ENCODE assay signal across 1 cellular context in the genomic region with DNA sequence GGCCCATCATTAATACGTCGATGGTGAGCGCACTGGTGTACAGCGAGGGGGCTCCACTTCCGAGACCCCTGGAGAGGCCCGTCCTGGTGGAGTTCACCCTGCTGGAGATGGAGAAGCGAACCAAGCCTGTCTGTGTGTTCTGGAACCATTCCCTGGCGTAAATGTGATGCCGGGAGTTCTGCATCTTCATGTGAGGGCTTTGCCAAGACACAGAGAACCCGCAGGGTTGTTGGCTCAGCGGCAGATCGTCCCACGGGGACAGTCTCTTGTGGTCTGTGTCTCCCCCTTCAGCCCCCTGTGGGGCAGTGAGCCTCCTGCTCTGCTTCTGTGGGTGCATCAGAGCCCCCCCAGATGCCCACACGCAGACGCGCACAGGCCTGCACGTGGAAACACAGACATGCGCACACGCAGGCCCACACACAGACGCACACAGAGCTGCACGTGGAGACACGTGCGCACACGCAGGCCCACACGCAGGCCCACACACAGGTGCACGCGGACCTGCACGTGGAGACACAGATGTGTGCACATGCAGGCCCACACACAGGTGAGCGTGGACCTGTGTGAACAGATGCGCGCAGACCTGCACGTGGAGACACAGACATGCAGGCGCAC.
TF ChIP-seq lines count a peak whose summit lies in the region.

No MANE protein-coding gene starts in this region.

TF ChIP-seq in K562, 482 proteins besides CTCF, POLR2A, EP300 and RAD21 (continued from another document):
- TF ChIP-seq JUN (IDR thresholded peaks at IDR 0.05; ENCODE audit: borderline replicate concordance, low read depth, low read length) = no peak
- TF ChIP-seq JUN (CRISPR knock-in tag; IDR thresholded peaks at IDR 0.05; ENCODE audit: borderline replicate concordance) = no peak
- TF ChIP-seq CEBPB (tag; IDR thresholded peaks at IDR 0.05) = no peak
- no peak for TF ChIP-seq KAT7 (CRISPR knock-in tag; IDR thresholded peaks at IDR 0.05; ENCODE audit: borderline replicate concordance)
- TF ChIP-seq PTTG1 (tag; IDR thresholded peaks at IDR 0.05; ENCODE audit: low read depth) = no peak
- peak; percentile 99 for TF ChIP-seq PURB (CRISPR knock-in tag; IDR thresholded peaks at IDR 0.05; ENCODE audit: low read depth)
- no peak for TF ChIP-seq NR2F6 (CRISPR knock-in tag; IDR thresholded peaks at IDR 0.05)
- no peak for TF ChIP-seq ATF7 (IDR thresholded peaks at IDR 0.05)
- TF ChIP-seq MYC (IDR thresholded peaks at IDR 0.05; ENCODE audit: low read depth, low read length) = no peak
- TF ChIP-seq MYC (CRISPR knock-in tag; IDR thresholded peaks at IDR 0.05; ENCODE audit: borderline replicate concordance, low read depth) = peak; percentile 82
- no peak for TF ChIP-seq HNRNPK (IDR thresholded peaks at IDR 0.05; ENCODE audit: low read depth, low read length, poor library complexity, severe bottlenecking)
- TF ChIP-seq ZNF217 (CRISPR knock-in tag; IDR thresholded peaks at IDR 0.05) = no peak; the same call in 1 of the 2 replicates
- no peak for TF ChIP-seq PTBP1 (IDR thresholded peaks at IDR 0.05; ENCODE audit: low read depth, low read length)
- no peak for TF ChIP-seq ZNF311 (CRISPR knock-in tag; IDR thresholded peaks at IDR 0.05)
- TF ChIP-seq ASH1L (IDR thresholded peaks at IDR 0.05; ENCODE audit: borderline replicate concordance, low read depth, partially characterized antibody) = no peak
- TF ChIP-seq MCM2 (IDR thresholded peaks at IDR 0.05; ENCODE audit: low read depth) = no peak
- no peak for TF ChIP-seq MEIS2 (IDR thresholded peaks at IDR 0.05; ENCODE audit: partially characterized antibody)
- TF ChIP-seq, protein P1, sequence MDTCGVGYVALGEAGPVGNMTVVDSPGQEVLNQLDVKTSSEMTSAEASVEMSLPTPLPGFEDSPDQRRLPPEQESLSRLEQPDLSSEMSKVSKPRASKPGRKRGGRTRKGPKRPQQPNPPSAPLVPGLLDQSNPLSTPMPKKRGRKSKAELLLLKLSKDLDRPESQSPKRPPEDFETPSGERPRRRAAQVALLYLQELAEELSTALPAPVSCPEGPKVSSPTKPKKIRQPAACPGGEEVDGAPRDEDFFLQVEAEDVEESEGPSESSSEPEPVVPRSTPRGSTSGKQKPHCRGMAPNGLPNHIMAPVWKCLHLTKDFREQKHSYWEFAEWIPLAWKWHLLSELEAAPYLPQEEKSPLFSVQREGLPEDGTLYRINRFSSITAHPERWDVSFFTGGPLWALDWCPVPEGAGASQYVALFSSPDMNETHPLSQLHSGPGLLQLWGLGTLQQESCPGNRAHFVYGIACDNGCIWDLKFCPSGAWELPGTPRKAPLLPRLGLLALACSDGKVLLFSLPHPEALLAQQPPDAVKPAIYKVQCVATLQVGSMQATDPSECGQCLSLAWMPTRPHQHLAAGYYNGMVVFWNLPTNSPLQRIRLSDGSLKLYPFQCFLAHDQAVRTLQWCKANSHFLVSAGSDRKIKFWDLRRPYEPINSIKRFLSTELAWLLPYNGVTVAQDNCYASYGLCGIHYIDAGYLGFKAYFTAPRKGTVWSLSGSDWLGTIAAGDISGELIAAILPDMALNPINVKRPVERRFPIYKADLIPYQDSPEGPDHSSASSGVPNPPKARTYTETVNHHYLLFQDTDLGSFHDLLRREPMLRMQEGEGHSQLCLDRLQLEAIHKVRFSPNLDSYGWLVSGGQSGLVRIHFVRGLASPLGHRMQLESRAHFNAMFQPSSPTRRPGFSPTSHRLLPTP (IDR thresholded peaks at IDR 0.05; ENCODE audit: borderline replicate concordance, extremely low read depth, insufficient read length) = no peak
- no peak for TF ChIP-seq ZNF780A (CRISPR knock-in tag; IDR thresholded peaks at IDR 0.05)
- TF ChIP-seq IRF1 (CRISPR knock-in tag; IDR thresholded peaks at IDR 0.05; ENCODE audit: borderline replicate concordance) = no peak
- TF ChIP-seq XRCC3 (IDR thresholded peaks at IDR 0.05) = no peak
- TF ChIP-seq OTX1 (CRISPR knock-in tag; IDR thresholded peaks at IDR 0.05) = no peak
- no peak for TF ChIP-seq NCOA4 (IDR thresholded peaks at IDR 0.05; ENCODE audit: partially characterized antibody)
- TF ChIP-seq THAP12 (CRISPR knock-in tag; IDR thresholded peaks at IDR 0.05) = peak; percentile 55; the same call in 1 of the 2 replicates
- 0 out of 2 replicates have a peak, but pooled peaks have one; percentile 11 for TF ChIP-seq CEBPG (CRISPR knock-in tag; IDR thresholded peaks at IDR 0.05)
- no peak for TF ChIP-seq CEBPG (tag; conservative IDR thresholded peaks at IDR 0.05 in 1 of 2, IDR thresholded peaks at IDR 0.05 in 1 of 2)
- TF ChIP-seq CHAMP1 (IDR thresholded peaks at IDR 0.05) = no peak
- no peak for TF ChIP-seq ZNF174 (CRISPR knock-in tag; IDR thresholded peaks at IDR 0.05)
- TF ChIP-seq HDAC3 (IDR thresholded peaks at IDR 0.05; ENCODE audit: borderline replicate concordance, partially characterized antibody) = no peak
- TF ChIP-seq, protein P2, sequence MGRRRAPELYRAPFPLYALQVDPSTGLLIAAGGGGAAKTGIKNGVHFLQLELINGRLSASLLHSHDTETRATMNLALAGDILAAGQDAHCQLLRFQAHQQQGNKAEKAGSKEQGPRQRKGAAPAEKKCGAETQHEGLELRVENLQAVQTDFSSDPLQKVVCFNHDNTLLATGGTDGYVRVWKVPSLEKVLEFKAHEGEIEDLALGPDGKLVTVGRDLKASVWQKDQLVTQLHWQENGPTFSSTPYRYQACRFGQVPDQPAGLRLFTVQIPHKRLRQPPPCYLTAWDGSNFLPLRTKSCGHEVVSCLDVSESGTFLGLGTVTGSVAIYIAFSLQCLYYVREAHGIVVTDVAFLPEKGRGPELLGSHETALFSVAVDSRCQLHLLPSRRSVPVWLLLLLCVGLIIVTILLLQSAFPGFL (CRISPR knock-in tag; IDR thresholded peaks at IDR 0.05) = no peak
- no peak for TF ChIP-seq UBTF (IDR thresholded peaks at IDR 0.05; ENCODE audit: borderline replicate concordance in 1 of 2, low read depth in 2 of 2, low read length in 2 of 2)
- TF ChIP-seq ZC3H4 (CRISPR knock-in tag; IDR thresholded peaks at IDR 0.05; ENCODE audit: borderline replicate concordance) = 0 out of 2 replicates have a peak, but pooled peaks have one; percentile 72
- TF ChIP-seq MYBL2 (IDR thresholded peaks at IDR 0.05; ENCODE audit: low read depth) = no peak
- TF ChIP-seq MYBL2 (CRISPR knock-in tag; IDR thresholded peaks at IDR 0.05; ENCODE audit: borderline replicate concordance) = no peak; the same call in 1 of the 2 replicates
- TF ChIP-seq RBBP5 (IDR thresholded peaks at IDR 0.05; ENCODE audit: borderline replicate concordance, insufficient read depth, low read length, poor library complexity, severe bottlenecking) = peak; percentile 4
- no peak for TF ChIP-seq ZNF696 (CRISPR knock-in tag; conservative IDR thresholded peaks at IDR 0.05)
- no peak for TF ChIP-seq TEAD4 (IDR thresholded peaks at IDR 0.05; ENCODE audit: low read length)
- TF ChIP-seq TEAD4 (CRISPR knock-in tag; IDR thresholded peaks at IDR 0.05; ENCODE audit: borderline replicate concordance) = peak; percentile 82; the same call in 1 of the 2 replicates
- no peak for TF ChIP-seq MEF2A (IDR thresholded peaks at IDR 0.05; ENCODE audit: control insufficient read depth, low read depth, low read length)
- no peak for TF ChIP-seq POLR2AphosphoS2 (IDR thresholded peaks at IDR 0.05; ENCODE audit: low read length)
- TF ChIP-seq ETS2 (tag; IDR thresholded peaks at IDR 0.05; ENCODE audit: borderline replicate concordance, poor library complexity, severe bottlenecking) = no peak
- no peak for TF ChIP-seq KLF13 (tag; IDR thresholded peaks at IDR 0.05; ENCODE audit: borderline replicate concordance, low read depth)
- TF ChIP-seq ESRRA (IDR thresholded peaks at IDR 0.05; ENCODE audit: borderline replicate concordance, low read depth) = no peak
- TF ChIP-seq RHOXF2B (CRISPR knock-in tag; conservative IDR thresholded peaks at IDR 0.05) = no peak
- no peak for TF ChIP-seq ZNF586 (CRISPR knock-in tag; conservative IDR thresholded peaks at IDR 0.05)
